ENCODE assay signal across 8 cellular contexts in the genomic region with DNA sequence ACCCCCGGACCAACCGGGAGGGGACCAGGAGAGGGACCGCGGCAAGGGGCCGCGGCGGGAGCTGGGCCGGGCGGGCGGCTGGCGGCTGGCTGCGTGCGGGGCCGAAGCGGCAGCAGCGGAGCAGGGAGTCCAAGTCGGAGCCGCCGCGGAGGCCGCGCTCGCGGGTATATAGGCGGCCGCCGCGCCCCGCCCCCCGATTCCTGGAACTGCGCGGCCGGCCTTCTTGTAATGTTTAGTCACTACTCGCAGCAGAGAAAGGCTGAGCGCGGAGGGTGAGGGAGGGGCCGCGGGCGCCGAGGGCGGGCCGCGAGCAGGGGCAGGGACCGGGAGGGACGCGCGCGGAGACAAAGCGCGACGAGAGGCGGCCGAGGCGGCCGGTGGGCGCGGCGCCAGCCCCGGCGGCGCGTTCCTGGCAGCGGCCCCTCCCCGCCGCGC.
DNase-seq lines count a peak whose midpoint lies in the region; ATAC-seq and TF ChIP-seq lines count a peak whose summit lies in the region.

A gene with protein sequence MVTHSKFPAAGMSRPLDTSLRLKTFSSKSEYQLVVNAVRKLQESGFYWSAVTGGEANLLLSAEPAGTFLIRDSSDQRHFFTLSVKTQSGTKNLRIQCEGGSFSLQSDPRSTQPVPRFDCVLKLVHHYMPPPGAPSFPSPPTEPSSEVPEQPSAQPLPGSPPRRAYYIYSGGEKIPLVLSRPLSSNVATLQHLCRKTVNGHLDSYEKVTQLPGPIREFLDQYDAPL (minus strand): TSS at position 142 of the 435 bp plus-strand sequence. CDS start 982 bp downstream, outside the sequence.

- H3K4me3 ChIP-seq in choroid plexus epithelial cell (ENCODE audit: low read depth, low read length): peak within 1 kb of the TSS; percentile 96

- no peak for TF ChIP-seq CTCF in choroid plexus epithelial cell (conservative IDR thresholded peaks at IDR 0.05; ENCODE audit: low read depth, low read length)

- ATAC-seq in GM18498 (IDR thresholded peaks at IDR 0.05; ENCODE audit: unreplicated experiment): peak; percentile 49
- ATAC-seq in HG03159 (IDR thresholded peaks at IDR 0.05; ENCODE audit: unreplicated experiment): peak; percentile 35
- ATAC-seq in HG03196 (IDR thresholded peaks at IDR 0.05; ENCODE audit: unreplicated experiment): no peak

- peak; percentile 93 for DNase-seq in NCI-H510A treated with DMSO at 0.1 percent for 48 hours (lab: John Stamatoyannopoulos, UW)
- peak; percentile 98 for DNase-seq in activated CD4-positive, alpha-beta T cell treated with anti-CD3 and anti-CD28 coated beads for 48 hours
- peak; percentile 97 for DNase-seq in choroid plexus epithelial cell (ENCODE audit: low read depth)
- DNase-seq in kidney tubule cell (ENCODE audit: low spot score): peak; percentile 98
- peak; percentile 97 to 98 for DNase-seq in stimulated activated CD4-positive, alpha-beta T cell treated with anti-CD3 and anti-CD28 coated beads, Interleukin-15, amount 100 ng/mL, for 48 hours (ENCODE audit: low read depth in 2 of 2)
